ENCODE assay signal across 14 cellular contexts in genomic region chr2:10441966-10442365, GRCh38. TPM values are rescaled to one million over a fixed set of nuclear protein-coding genes. Genes with fewer than 3 reads are reported as not detected.
A peak's percentile ranks its signal among the peaks of the same experiment; 100 is the strongest.
DNase-seq lines count a peak whose midpoint lies in the region; ATAC-seq lines count a peak whose summit lies in the region.
"Had no signal": no experiment of that assay in that cellular context is flagged by ENCODE, and none has a peak within 500 bp of the region (broad histone marks: within the 10 kb centered on the region; RNA-seq: fewer than 3 reads in every experiment).

No MANE protein-coding gene starts in this region.

- no peaks in the 10 kb centered on the region for H3K27me3 Mint-ChIP-seq in stimulated activated naive CD8-positive, alpha-beta T cell treated with anti-CD3 and anti-CD28 coated beads, Interleukin-15, Interleukin-2, amounts not matched to agents 100 ng/mL and 50 ng/mL, for 24 hours
- H3K27me3 Mint-ChIP-seq in T-helper 17 cell = no peaks in the 10 kb centered on the region

- no peak overlapping the region for H3K27ac Mint-ChIP-seq in activated naive CD4-positive, alpha-beta T cell treated with anti-CD3 and anti-CD28 coated beads, Interleukin-2, amount 50 U/mL, for 72 hours
- H3K27ac Mint-ChIP-seq in stimulated activated naive CD8-positive, alpha-beta T cell treated with anti-CD3 and anti-CD28 coated beads, Interleukin-15, Interleukin-2, amounts not matched to agents 100 ng/mL and 50 ng/mL, for 24 hours = peak overlapping the region; percentile 77
- H3K27ac Mint-ChIP-seq in T-helper 17 cell = no peak overlapping the region

- no peak for DNase-seq in activated CD4-positive, CD25-positive, alpha-beta regulatory T cell treated with anti-CD3 and anti-CD28 coated beads, Interleukin-2, amount 50 U/mL, for 72 hours
- DNase-seq in stimulated activated CD4-positive, alpha-beta T cell treated with anti-CD3 and anti-CD28 coated beads, Interleukin-15, amount 100 ng/mL, for 24 hours = peak; percentile 42
- no peak for DNase-seq in stimulated activated CD4-positive, alpha-beta T cell treated with anti-CD3 and anti-CD28 coated beads, Interleukin-2, amount 100 ng/mL, for 48 hours
- DNase-seq in activated naive CD4-positive, alpha-beta T cell treated with anti-CD3 and anti-CD28 coated beads, Interleukin-2, amount 50 U/mL, for 72 hours (ENCODE audit: low spot score in 2 of 2) = no peak
- no peak for DNase-seq in NCI-H2227 (lab: John Stamatoyannopoulos, UW; ENCODE audit: unreplicated experiment)
- DNase-seq in T-helper 17 cell = no peak
- DNase-seq: DMS 273 treated with DMSO at 0.1 percent for 48 hours, MM.1S, NCI-H1105, NCI-H1694 treated with DMSO at 0.1 percent for 48 hours had no signal

- peaks cover 25 to 29% of the 10 kb centered on the region in 2 donors for H3K36me3 Mint-ChIP-seq in activated naive CD4-positive, alpha-beta T cell treated with anti-CD3 and anti-CD28 coated beads, Interleukin-2, amount 50 U/mL, for 72 hours
- H3K36me3 Mint-ChIP-seq in stimulated activated naive CD8-positive, alpha-beta T cell treated with anti-CD3 and anti-CD28 coated beads, Interleukin-15, Interleukin-2, amounts not matched to agents 100 ng/mL and 50 ng/mL, for 24 hours (ENCODE audit: low read depth) = peaks cover 69% of the 10 kb centered on the region
- H3K36me3 Mint-ChIP-seq in T-helper 17 cell (ENCODE audit: low read depth) = peaks cover 16% of the 10 kb centered on the region

- ATAC-seq in activated CD4-positive, CD25-positive, alpha-beta regulatory T cell treated with anti-CD3 and anti-CD28 coated beads, Interleukin-2, amount 50 U/mL, for 24 hours = peak; percentile 26 to 44
- peak; percentile 1 to 31 for ATAC-seq in activated naive CD4-positive, alpha-beta T cell treated with anti-CD3 and anti-CD28 coated beads, Interleukin-2, amount 50 U/mL, for 72 hours
- ATAC-seq in T-helper 17 cell = no peak

- no peaks in the 10 kb centered on the region for H3K9me3 Mint-ChIP-seq in activated naive CD4-positive, alpha-beta T cell treated with anti-CD3 and anti-CD28 coated beads, Interleukin-2, amount 50 U/mL, for 72 hours
- no peaks in the 10 kb centered on the region for H3K9me3 Mint-ChIP-seq in stimulated activated naive CD8-positive, alpha-beta T cell treated with anti-CD3 and anti-CD28 coated beads, Interleukin-15, Interleukin-2, amounts not matched to agents 100 ng/mL and 50 ng/mL, for 24 hours
- H3K9me3 Mint-ChIP-seq: CD8-positive, alpha-beta memory T cell had no signal

- H3K9me3 ChIP-seq in T-helper 17 cell (ENCODE audit: control insufficient read depth, low read length, poor library complexity, severe bottlenecking) = no peaks in the 10 kb centered on the region
- H3K9me3 ChIP-seq: BLaER1 had no signal

- H3K4me1 Mint-ChIP-seq in stimulated activated naive CD8-positive, alpha-beta T cell treated with anti-CD3 and anti-CD28 coated beads, Interleukin-15, Interleukin-2, amounts not matched to agents 100 ng/mL and 50 ng/mL, for 24 hours (ENCODE audit: low read depth) = peaks cover 55% of the 10 kb centered on the region
- peaks cover 8% of the 10 kb centered on the region for H3K4me1 Mint-ChIP-seq in T-helper 17 cell

- H3K4me3 Mint-ChIP-seq in stimulated activated naive CD8-positive, alpha-beta T cell treated with anti-CD3 and anti-CD28 coated beads, Interleukin-15, Interleukin-2, amounts not matched to agents 100 ng/mL and 50 ng/mL, for 24 hours = peak overlapping the region; percentile 17
- H3K4me3 Mint-ChIP-seq in T-helper 17 cell = no peak overlapping the region
- H3K4me3 Mint-ChIP-seq: CD8-positive, alpha-beta memory T cell had no signal

RNA-seq across cellular contexts. Expression of gene ODC1, which starts 6.2 kb away (rescaled TPM):
- 10 to 100 TPM; 75.3 to 84.6 TPM for total RNA-seq in activated naive CD4-positive, alpha-beta T cell treated with anti-CD3 and anti-CD28 coated beads, Interleukin-2, amount 50 U/mL, for 72 hours
- 100 to 1,000 TPM; 118 to 149 TPM for total RNA-seq in T-helper 17 cell
